8 cellular contexts compared by ENCODE assay signal in the genomic region with DNA sequence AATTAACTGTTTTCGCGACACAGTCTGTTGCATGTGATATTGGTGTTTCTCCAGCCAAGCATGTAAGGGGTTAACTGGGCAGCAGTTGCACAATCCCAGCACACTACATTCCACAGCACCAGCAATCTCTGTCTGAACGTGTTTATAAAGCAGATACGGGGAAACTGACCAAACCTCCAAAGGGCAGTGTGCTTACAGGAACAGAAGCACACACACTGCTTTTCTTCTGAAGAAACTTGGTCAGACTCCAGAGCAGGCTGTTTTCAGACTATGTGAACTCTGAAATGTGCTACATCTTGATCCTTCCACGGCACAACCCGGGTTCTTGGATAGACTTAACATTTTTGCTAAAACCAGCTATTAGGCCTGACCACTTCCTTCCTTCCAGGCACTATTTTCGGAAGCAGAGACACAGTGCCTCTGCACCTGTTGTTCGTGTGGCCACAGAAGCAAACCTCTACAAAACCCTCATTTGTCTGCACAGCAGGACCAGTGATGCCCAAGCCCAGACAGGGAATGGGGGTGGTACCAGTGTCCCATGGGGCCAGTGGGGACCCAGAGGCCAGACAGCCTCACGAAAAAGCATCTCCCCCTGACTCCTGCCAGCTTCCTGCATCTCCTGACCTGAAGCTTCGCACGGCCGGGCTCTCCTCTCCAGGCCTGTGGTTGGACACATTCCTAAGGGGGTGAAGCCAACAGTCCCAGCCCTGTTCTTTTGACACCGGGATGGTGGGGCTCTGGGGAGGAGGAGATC.
A peak's percentile ranks its signal among the peaks of the same experiment; 100 is the strongest.
DNase-seq lines count a peak whose midpoint lies in the region; ATAC-seq, FAIRE-seq and TF ChIP-seq lines count a peak whose summit lies in the region.

No MANE protein-coding gene starts in this region.

- peak; percentile 49 for FAIRE-seq in astrocyte (lab: Jason Lieb, UNC)

- H3K27me3 ChIP-seq in Loucy (ENCODE audit: insufficient read depth, low read length, poor library complexity, severe bottlenecking) (no peaks in the 10 kb centered on the region), astrocyte (ENCODE audit: insufficient read depth, low read length) (no peaks in the 10 kb centered on the region), suprapubic skin (no peaks in the 10 kb centered on the region)

- no peaks in the 10 kb centered on the region for H3K9me2 ChIP-seq in Loucy (replicated peaks; ENCODE audit: low read depth, low read length)

- H3K9ac ChIP-seq in Loucy (ENCODE audit: low read depth, low read length, poor library complexity, severe bottlenecking) (peak overlapping the region; percentile 29), astrocyte (ENCODE audit: low read length) (peak overlapping the region; percentile 77)

- no peaks in the 10 kb centered on the region for H3K27me3 Mint-ChIP-seq in activated CD4-positive, alpha-beta T cell treated with anti-CD3 and anti-CD28 coated beads for 36 hours
- no peaks in the 10 kb centered on the region for H3K27me3 Mint-ChIP-seq in astrocyte (ENCODE audit: low read depth, unreplicated experiment)

- peak; percentile 24 for ATAC-seq in activated CD4-positive, alpha-beta T cell treated with anti-CD3 and anti-CD28 coated beads for 36 hours

- intact Hi-C loops in activated CD4-positive, alpha-beta T cell treated with anti-CD3 and anti-CD28 coated beads for 36 hours (cut with DNase I, micrococcal nuclease) = loop anchor here in 1 of 2 experiments (5.0 kb wide), 1 partner anchor 33 kb away; no protein-coding TSS in a partner anchor

- peak overlapping the region; percentile 84 for H3K4me2 ChIP-seq in Loucy (ENCODE audit: low read depth, low read length, poor library complexity, severe bottlenecking)
- H3K4me2 ChIP-seq in astrocyte (ENCODE audit: low read length) = peak overlapping the region; percentile 86

- peak overlapping the region; percentile 86 for H3K27ac ChIP-seq in astrocyte (ENCODE audit: low read depth, low read length)
- H3K27ac ChIP-seq in suprapubic skin = peak overlapping the region; percentile 82

- H3K9me3 Mint-ChIP-seq in activated CD4-positive, alpha-beta T cell treated with anti-CD3 and anti-CD28 coated beads for 36 hours (ENCODE audit: low read depth) = no peaks in the 10 kb centered on the region
- H3K9me3 Mint-ChIP-seq in astrocyte (ENCODE audit: unreplicated experiment) = no peaks in the 10 kb centered on the region

- H3K4me1 ChIP-seq in Loucy (ENCODE audit: insufficient read depth, low read length, poor library complexity, severe bottlenecking) = peaks cover 47% of the 10 kb centered on the region
- H3K4me1 ChIP-seq in astrocyte (ENCODE audit: insufficient read depth, low read length) = peaks cover 44% of the 10 kb centered on the region
- H3K4me1 ChIP-seq in suprapubic skin = peaks cover 42% of the 10 kb centered on the region

- CTCF ChIA-PET in activated CD4-positive, alpha-beta T cell treated with anti-CD3 and anti-CD28 coated beads for 36 hours (lab: Charles Lee) = interaction anchor here (2.1 kb wide), 1 partner anchor 120 kb away, joined by 7 read pairs; no protein-coding TSS in a partner anchor

- H3K4me3 ChIP-seq in HFF-Myc (replicated peaks; ENCODE audit: low read depth, low read length) = peak overlapping the region; percentile 36
- peak overlapping the region; percentile 57 for H3K4me3 ChIP-seq in Loucy (ENCODE audit: low read length, poor library complexity, severe bottlenecking)
- H3K4me3 ChIP-seq in astrocyte (ENCODE audit: insufficient read depth, low read depth, low read length) = peak overlapping the region; percentile 59
- peak overlapping the region; percentile 38 for H3K4me3 ChIP-seq in suprapubic skin

- DNase-seq in activated CD4-positive, alpha-beta T cell treated with anti-CD3 and anti-CD28 coated beads for 36 hours = no peak
- no peak for DNase-seq in activated CD4-positive, alpha-beta T cell treated with anti-CD3 and anti-CD28 coated beads for 4 hours
- DNase-seq in HFF-Myc (ENCODE audit: extremely low read depth, low read depth) (peak; percentile 73), astrocyte (ENCODE audit: low read depth) (peak; percentile 96), kidney tubule cell (ENCODE audit: low spot score) (peak; percentile 73), suprapubic skin (ENCODE audit: low spot score in 2 of 2) (no peak), NCI-H1930 (lab: John Stamatoyannopoulos, UW) (no peak)

- H4K20me1 ChIP-seq in Loucy (ENCODE audit: insufficient read depth, low read length, poor library complexity, severe bottlenecking) (no peaks in the 10 kb centered on the region), astrocyte (ENCODE audit: insufficient read depth, low read length) (no peaks in the 10 kb centered on the region)

- H3K36me3 Mint-ChIP-seq in activated CD4-positive, alpha-beta T cell treated with anti-CD3 and anti-CD28 coated beads for 36 hours (ENCODE audit: low read depth) = peaks cover 29% of the 10 kb centered on the region
- peaks cover 18% of the 10 kb centered on the region for H3K36me3 Mint-ChIP-seq in astrocyte (ENCODE audit: low read depth, unreplicated experiment)

- POLR2A ChIA-PET in activated CD4-positive, alpha-beta T cell treated with anti-CD3 and anti-CD28 coated beads for 36 hours (lab: Charles Lee) = no interaction called here

- peaks cover 3% of the 10 kb centered on the region for H3F3A ChIP-seq in Loucy (ENCODE audit: low read depth)

- H3K27ac Mint-ChIP-seq in activated CD4-positive, alpha-beta T cell treated with anti-CD3 and anti-CD28 coated beads for 36 hours = peak overlapping the region; percentile 9
- peak overlapping the region; percentile 2 for H3K27ac Mint-ChIP-seq in astrocyte (ENCODE audit: unreplicated experiment)

- TF ChIP-seq CTCF in HFF-Myc (IDR thresholded peaks at IDR 0.05; ENCODE audit: low read depth, low read length, missing control alignments) (no peak), Loucy (conservative IDR thresholded peaks at IDR 0.05; ENCODE audit: low read length) (no peak), astrocyte (IDR thresholded peaks at IDR 0.05; ENCODE audit: insufficient read depth, low read depth, low read length) (no peak), suprapubic skin (IDR thresholded peaks at IDR 0.05) (no peak)

- no peak overlapping the region for H2AFZ ChIP-seq in Loucy (ENCODE audit: low read length)
- H2AFZ ChIP-seq in astrocyte (ENCODE audit: low read depth, low read length) = peak overlapping the region; percentile 5

- peaks cover 64% of the 10 kb centered on the region for H3K4me1 Mint-ChIP-seq in activated CD4-positive, alpha-beta T cell treated with anti-CD3 and anti-CD28 coated beads for 36 hours
- H3K4me1 Mint-ChIP-seq in astrocyte (ENCODE audit: low read depth, unreplicated experiment) = peaks cover 40% of the 10 kb centered on the region

- 12% methylated on average over 12 of the region's 13 CpGs for WGBS in suprapubic skin

- H3K4me3 Mint-ChIP-seq in activated CD4-positive, alpha-beta T cell treated with anti-CD3 and anti-CD28 coated beads for 36 hours = no peak overlapping the region
- peak overlapping the region; percentile 17 for H3K4me3 Mint-ChIP-seq in astrocyte (ENCODE audit: unreplicated experiment)

- H3K36me3 ChIP-seq in Loucy (ENCODE audit: insufficient read depth, low read length) (peaks cover 24% of the 10 kb centered on the region; the same call in 1 of the 2 replicates), astrocyte (ENCODE audit: insufficient read depth, low read length) (peaks cover 4% of the 10 kb centered on the region), suprapubic skin (peaks cover 23% of the 10 kb centered on the region)

- no peak for TF ChIP-seq POLR2A in suprapubic skin (IDR thresholded peaks at IDR 0.05)

- H3K9me3 ChIP-seq in Loucy (ENCODE audit: insufficient read depth, low read depth, low read length) (no peaks in the 10 kb centered on the region), astrocyte (ENCODE audit: insufficient read depth, low read depth, low read length) (no peaks in the 10 kb centered on the region), suprapubic skin (no peaks in the 10 kb centered on the region)

- no peak for TF ChIP-seq EP300 in suprapubic skin (IDR thresholded peaks at IDR 0.05)

- H3K79me2 ChIP-seq in Loucy (ENCODE audit: insufficient read depth, low read length) (no peaks in the 10 kb centered on the region), astrocyte (ENCODE audit: insufficient read depth, low read length) (no peaks in the 10 kb centered on the region)

Comparison
In these comparisons a context has a peak if more than half of its experiments do, and no peak if none do; other contexts are left out.
1. DNase-seq: peak in HFF-Myc (single experiment), astrocyte (single experiment) and kidney tubule cell (single experiment); none in activated CD4-positive, alpha-beta T cell treated with anti-CD3 and anti-CD28 coated beads for 36 hours (single experiment), activated CD4-positive, alpha-beta T cell treated with anti-CD3 and anti-CD28 coated beads for 4 hours (0 of 2), suprapubic skin (0 of 2) and NCI-H1930 (0 of 2).
2. Peak in every context shown above with its lines, with median percentiles within 50 percentile points of each other: H3K4me3 ChIP-seq.